14 cellular contexts compared by ENCODE assay signal in genomic region chr22:45998638-45999378, GRCh38. TPM values are rescaled to one million over a fixed set of nuclear protein-coding genes. Genes with fewer than 3 reads are reported as not detected.
DNase-seq lines count a peak whose midpoint lies in the region; ATAC-seq and TF ChIP-seq lines count a peak whose summit lies in the region.
"Had no signal": no experiment of that assay in that cellular context is flagged by ENCODE, and none has a peak within 500 bp of the region (broad histone marks: within the 10 kb centered on the region; RNA-seq: fewer than 3 reads in every experiment).

No MANE protein-coding gene starts in this region.

- peak overlapping the region; percentile 25 for H2AK5ac ChIP-seq in neuronal stem cell (ENCODE audit: low read depth, low read length)

- H3K4me1 Mint-ChIP-seq in dendritic cell treated with granulocyte-macrophage colony-stimulating factor and Interleukin-4, amounts not matched to agents 40 ng/mL and 50 ng/mL, for 4 days (ENCODE audit: low read depth) = peaks cover 96% of the 10 kb centered on the region
- H3K4me1 Mint-ChIP-seq in activated T-cell treated with anti-CD3 and anti-CD28 coated beads, Interleukin-2, amount 50 U/mL, for 4 hours (ENCODE audit: low read depth) = no peaks in the 10 kb centered on the region
- H3K4me1 Mint-ChIP-seq: activated T-helper 17 cell treated with anti-CD3 and anti-CD28 coated beads, Interleukin-2, amount 50 U/mL, for 72 hours had no signal

- H3K4me3 ChIP-seq in heart left ventricle (no peak overlapping the region), neuronal stem cell (ENCODE audit: low read length in 2 of 2) (peak overlapping the region in 1 of 2 donors; percentile 9), uterus (no peak overlapping the region)
- no peak overlapping the region for H3K4me3 ChIP-seq in effector memory CD4-positive, alpha-beta T cell (ENCODE audit: insufficient read depth, low read depth, low read length, poor library complexity, severe bottlenecking)
- H3K4me3 ChIP-seq: MG63 had no signal

- H3K27ac Mint-ChIP-seq in dendritic cell treated with granulocyte-macrophage colony-stimulating factor and Interleukin-4, amounts not matched to agents 40 ng/mL and 50 ng/mL, for 4 days = peak overlapping the region; percentile 95
- H3K27ac Mint-ChIP-seq: activated T-helper 17 cell treated with anti-CD3 and anti-CD28 coated beads, Interleukin-2, amount 50 U/mL, for 72 hours; T-helper 1 cell treated with Interleukin-12 subunit alpha and Interleukin-12 subunit beta and Interleukin-4 antibody, amounts not matched to agents 30 μg/mL and 1 μg/mL, for 36 hours had no signal

- no peak overlapping the region for H3K4me2 ChIP-seq in neuronal stem cell (ENCODE audit: insufficient read depth, low read length, poor library complexity, severe bottlenecking)

- no peak overlapping the region for H4K91ac ChIP-seq in neuronal stem cell (ENCODE audit: low read depth, low read length, poor library complexity)

- no peaks in the 10 kb centered on the region for H3K9me3 Mint-ChIP-seq in dendritic cell treated with granulocyte-macrophage colony-stimulating factor and Interleukin-4, amounts not matched to agents 40 ng/mL and 50 ng/mL, for 4 days
- no peaks in the 10 kb centered on the region for H3K9me3 Mint-ChIP-seq in activated T-cell treated with anti-CD3 and anti-CD28 coated beads, Interleukin-2, amount 50 U/mL, for 4 hours
- H3K9me3 Mint-ChIP-seq: activated T-helper 17 cell treated with anti-CD3 and anti-CD28 coated beads, Interleukin-2, amount 50 U/mL, for 72 hours; T-helper 1 cell treated with Interleukin-12 subunit alpha and Interleukin-12 subunit beta and Interleukin-4 antibody, amounts not matched to agents 30 μg/mL and 1 μg/mL, for 36 hours had no signal

- peak overlapping the region; percentile 56 for H2BK15ac ChIP-seq in neuronal stem cell (ENCODE audit: low read length)

- H3K9me3 ChIP-seq in heart left ventricle (no peaks in the 10 kb centered on the region), neuronal stem cell (replicated peaks in 1 of 2; ENCODE audit: control insufficient read depth in 2 of 2, insufficient read depth in 1 of 2, low read depth in 1 of 2, low read length in 2 of 2) (no peaks in the 10 kb centered on the region), uterus (no peaks in the 10 kb centered on the region)
- H3K9me3 ChIP-seq in effector memory CD4-positive, alpha-beta T cell (ENCODE audit: control insufficient read depth, low read length) = no peaks in the 10 kb centered on the region
- H3K9me3 ChIP-seq: MG63, neutrophil had no signal

- H2BK5ac ChIP-seq in neuronal stem cell (ENCODE audit: low read length) = no peak overlapping the region

- H3K27me3 ChIP-seq in heart left ventricle = no peaks in the 10 kb centered on the region
- peaks cover 0 to 27% (median 10%) of the 10 kb centered on the region in 3 experiments for H3K27me3 ChIP-seq in neuronal stem cell (ENCODE audit: control insufficient read depth in 3 of 3, insufficient read depth in 3 of 3, low read depth in 1 of 3, low read length in 3 of 3)
- H3K27me3 ChIP-seq in uterus = no peaks in the 10 kb centered on the region
- H3K27me3 ChIP-seq in effector memory CD4-positive, alpha-beta T cell (replicated peaks; ENCODE audit: control insufficient read depth, insufficient read depth, low read length, poor library complexity, severe bottlenecking) = no peaks in the 10 kb centered on the region
- H3K27me3 ChIP-seq: MG63 had no signal

- no peaks in the 10 kb centered on the region for H3K36me3 ChIP-seq in heart left ventricle
- H3K36me3 ChIP-seq in neuronal stem cell (replicated peaks in 1 of 2; ENCODE audit: control insufficient read depth in 2 of 2, insufficient read depth in 2 of 2, low read length in 2 of 2) = no peaks in the 10 kb centered on the region
- H3K36me3 ChIP-seq in uterus = no peaks in the 10 kb centered on the region
- H3K36me3 ChIP-seq in effector memory CD4-positive, alpha-beta T cell (ENCODE audit: control insufficient read depth, insufficient read depth, low read length) = no peaks in the 10 kb centered on the region
- H3K36me3 ChIP-seq: MG63, neutrophil had no signal

- no peak overlapping the region for H3K4ac ChIP-seq in neuronal stem cell (ENCODE audit: low read length)

- H3K27ac ChIP-seq in heart left ventricle (peak overlapping the region; percentile 51 to 97 (median 90)), neuronal stem cell (replicated peaks; ENCODE audit: low read length) (no peak overlapping the region), uterus (peak overlapping the region; percentile 72 to 75)
- H3K27ac ChIP-seq in effector memory CD4-positive, alpha-beta T cell (ENCODE audit: insufficient read depth, low read length, poor library complexity, severe bottlenecking) = no peak overlapping the region
- H3K27ac ChIP-seq: neutrophil had no signal

- no peak overlapping the region for H2BK12ac ChIP-seq in neuronal stem cell (ENCODE audit: low read length)

- ATAC-seq in heart left ventricle (no peak), Right ventricle myocardium inferior (no peak), HG03097 (IDR thresholded peaks at IDR 0.05; ENCODE audit: low FRiP score, unreplicated experiment) (no peak)
- no peak for ATAC-seq in activated T-cell treated with anti-CD3 and anti-CD28 coated beads, Interleukin-2, amount 50 U/mL, for 4 hours
- ATAC-seq: activated T-helper 17 cell treated with anti-CD3 and anti-CD28 coated beads, Interleukin-2, amount 50 U/mL, for 72 hours; left colon had no signal

- H3K18ac ChIP-seq in neuronal stem cell (ENCODE audit: low read length) = no peak overlapping the region

- no peaks in the 10 kb centered on the region for H3K36me3 Mint-ChIP-seq in dendritic cell treated with granulocyte-macrophage colony-stimulating factor and Interleukin-4, amounts not matched to agents 40 ng/mL and 50 ng/mL, for 4 days (ENCODE audit: low read depth)
- H3K36me3 Mint-ChIP-seq in activated T-cell treated with anti-CD3 and anti-CD28 coated beads, Interleukin-2, amount 50 U/mL, for 4 hours (ENCODE audit: insufficient read depth) = no peaks in the 10 kb centered on the region

- no peak for TF ChIP-seq POLR2A in heart left ventricle (IDR thresholded peaks at IDR 0.05)
- no peak for TF ChIP-seq POLR2A in uterus (IDR thresholded peaks at IDR 0.05)

- TF ChIP-seq CTCF in heart left ventricle (IDR thresholded peaks at IDR 0.05) = no peak
- no peak for TF ChIP-seq CTCF in uterus (IDR thresholded peaks at IDR 0.05)

- H3K9ac ChIP-seq in neuronal stem cell (ENCODE audit: low read depth, low read length, poor library complexity) = no peak overlapping the region

- no peak overlapping the region for H2BK120ac ChIP-seq in neuronal stem cell (ENCODE audit: low read depth, low read length)

- peaks cover 4% of the 10 kb centered on the region for H3K79me1 ChIP-seq in neuronal stem cell (ENCODE audit: low read depth, low read length)

- DNase-seq in heart left ventricle = peak in 3 of 5 donors; percentile 8 to 40 (median 20)
- DNase-seq in Right ventricle myocardium inferior (ENCODE audit: missing footprints) = no peak
- DNase-seq in neuronal stem cell (ENCODE audit: low spot score) = no peak
- DNase-seq in uterus = no peak
- no peak for DNase-seq in activated T-cell treated with anti-CD3 and anti-CD28 coated beads, Interleukin-2, amount 50 U/mL, for 4 hours
- DNase-seq in effector memory CD4-positive, alpha-beta T cell = no peak
- DNase-seq: activated CD4-positive, alpha-beta T cell treated with anti-CD3 and anti-CD28 coated beads, Interleukin-2, amount 50 U/mL, for 1 hour; left colon; MG63 had no signal

- WGBS in heart left ventricle, 4 donors = 70 to 87% (median 73%) methylated on average over 13 of the region's 13 CpGs
- no CpG with 5 or more reads among the region's 13 CpGs for WGBS in neuronal stem cell (ENCODE audit: extremely low coverage in 2 of 2, insufficient read length in 2 of 2, insufficient replicate concordance in 1 of 2), 2 donors

- no peaks in the 10 kb centered on the region for H3K27me3 Mint-ChIP-seq in dendritic cell treated with granulocyte-macrophage colony-stimulating factor and Interleukin-4, amounts not matched to agents 40 ng/mL and 50 ng/mL, for 4 days
- no peaks in the 10 kb centered on the region for H3K27me3 Mint-ChIP-seq in activated T-cell treated with anti-CD3 and anti-CD28 coated beads, Interleukin-2, amount 50 U/mL, for 4 hours (ENCODE audit: low read depth)

- no peak overlapping the region for H3K14ac ChIP-seq in neuronal stem cell (ENCODE audit: low read length)

- no peak overlapping the region for H3K23ac ChIP-seq in neuronal stem cell (ENCODE audit: low read depth, low read length, poor library complexity)

- H3K4me1 ChIP-seq in heart left ventricle (peaks cover 26 to 92% (median 83%) of the 10 kb centered on the region in 12 donors), neuronal stem cell (ENCODE audit: control insufficient read depth in 2 of 2, insufficient read depth in 1 of 2, low read depth in 1 of 2, low read length in 2 of 2) (peaks cover 2 to 9% of the 10 kb centered on the region in 2 donors), uterus (peaks cover 0 to 24% of the 10 kb centered on the region in 2 donors)
- H3K4me1 ChIP-seq in effector memory CD4-positive, alpha-beta T cell (ENCODE audit: control insufficient read depth, insufficient read depth, low read length, poor library complexity, severe bottlenecking) = peaks cover 2% of the 10 kb centered on the region

- no peak overlapping the region for H3K4me3 Mint-ChIP-seq in dendritic cell treated with granulocyte-macrophage colony-stimulating factor and Interleukin-4, amounts not matched to agents 40 ng/mL and 50 ng/mL, for 4 days
- no peak overlapping the region for H3K4me3 Mint-ChIP-seq in activated T-cell treated with anti-CD3 and anti-CD28 coated beads, Interleukin-2, amount 50 U/mL, for 4 hours
- H3K4me3 Mint-ChIP-seq: activated T-helper 17 cell treated with anti-CD3 and anti-CD28 coated beads, Interleukin-2, amount 50 U/mL, for 72 hours; T-helper 1 cell treated with Interleukin-12 subunit alpha and Interleukin-12 subunit beta and Interleukin-4 antibody, amounts not matched to agents 30 μg/mL and 1 μg/mL, for 36 hours had no signal

- no peak overlapping the region for H4K8ac ChIP-seq in neuronal stem cell (ENCODE audit: low read depth, low read length)

- H2AFZ ChIP-seq in neuronal stem cell (ENCODE audit: low read length) = no peak overlapping the region

- intact Hi-C loops in heart left ventricle (cut with DNase I) = loop anchor here in 7 of 10 donors (1.0 to 10.0 kb wide), 5 partner anchors 15 to 546 kb away; partner anchors contain the start of genes PKDREJ (in 1 of the 7) and TTC38 (in 1 of the 7)
- intact Hi-C loops in Right ventricle myocardium inferior (cut with DNase I) = loop anchor here (5.0 kb wide), 2 partner anchors 38 to 313 kb away; no protein-coding TSS in a partner anchor
- intact Hi-C loops in dendritic cell treated with granulocyte-macrophage colony-stimulating factor and Interleukin-4, amounts not matched to agents 40 ng/mL and 50 ng/mL, for 4 days (cut with micrococcal nuclease) = loop anchor here (5.0 kb wide), 1 partner anchor 73 kb away; no protein-coding TSS in a partner anchor
- intact Hi-C loops in uterus (cut with DNase I; ENCODE audit: low total_unique reads) = loop anchor here (10.0 kb wide), 1 partner anchor 326 kb away; no protein-coding TSS in a partner anchor

RNA-seq across cellular contexts. Expression of gene WNT7B, which starts 21.8 kb away (rescaled TPM):
- total RNA-seq in heart left ventricle = under 1 TPM in 1 of 9 donors, not detected in 8; 0.36 TPM
- polyA plus RNA-seq in heart left ventricle = not detected
- total RNA-seq in Right ventricle myocardium inferior = not detected
- 8.6 TPM for polyA plus RNA-seq in neuronal stem cell (2013, experiment 1 of 2)
- polyA plus RNA-seq in neuronal stem cell (2013, experiment 2 of 2) = 8.5 TPM
- under 1 TPM in 1 of 4 donors, not detected in 3; 0.41 TPM for total RNA-seq in uterus
- total RNA-seq in activated T-cell treated with anti-CD3 and anti-CD28 coated beads, Interleukin-2, amount 50 U/mL, for 4 hours = under 1 TPM in 1 of 3 donors, not detected in 2; 0.05 TPM
- total RNA-seq: activated T-helper 17 cell treated with anti-CD3 and anti-CD28 coated beads, Interleukin-2, amount 50 U/mL, for 72 hours; left colon had no signal

Comparison
In these comparisons a context has a peak if more than half of its experiments do, and no peak if none do; other contexts are left out.
1. DNase-seq: peak in heart left ventricle (3 of 5); none in Right ventricle myocardium inferior (single experiment), neuronal stem cell (single experiment), uterus (0 of 2), activated T-cell treated with anti-CD3 and anti-CD28 coated beads, Interleukin-2, amount 50 U/mL, for 4 hours (single experiment) and effector memory CD4-positive, alpha-beta T cell (0 of 3).
2. H3K27ac ChIP-seq: peak in heart left ventricle (12 of 12) and uterus (2 of 2); none in neuronal stem cell (single experiment) and effector memory CD4-positive, alpha-beta T cell (single experiment).